ENCODE assay signal across 13 cellular contexts in genomic region chr12:78584695-78585094, GRCh38.
DNase-seq lines count a peak whose midpoint lies in the region; ATAC-seq and TF ChIP-seq lines count a peak whose summit lies in the region.
"Had no signal": no experiment of that assay in that cellular context is flagged by ENCODE, and none has a peak within 500 bp of the region (broad histone marks: within the 10 kb centered on the region; RNA-seq: fewer than 3 reads in every experiment).

No MANE protein-coding gene starts in this region.

- no peaks in the 10 kb centered on the region for H3K9me2 ChIP-seq in OCI-LY1 (ENCODE audit: low read depth, low read length)

- no peak overlapping the region for H3K9ac ChIP-seq in OCI-LY1 (ENCODE audit: low read length)

- peak; percentile 18; the same call in 1 of the 3 replicates for TF ChIP-seq CTCF in GM12872 (IDR thresholded peaks at IDR 0.05; ENCODE audit: insufficient read depth, low read depth, low read length)
- peak; percentile 37; the same call in 1 of the 2 replicates for TF ChIP-seq CTCF in OCI-LY1 (IDR thresholded peaks at IDR 0.05; ENCODE audit: low read length)
- TF ChIP-seq CTCF in fibroblast of mammary gland (conservative IDR thresholded peaks at IDR 0.05; ENCODE audit: control insufficient read depth, insufficient read depth, low read depth, low read length) = peak; percentile 40
- no peak for TF ChIP-seq CTCF in natural killer cell (IDR thresholded peaks at IDR 0.05)
- TF ChIP-seq CTCF in heart left ventricle (IDR thresholded peaks at IDR 0.05) = no peak

- 24 to 40% (median 32%) methylated on average over 1 of the region's 1 CpG for WGBS in heart left ventricle, 4 donors

- peaks cover 14 to 24% of the 10 kb centered on the region in 2 donors for H3K9me3 Mint-ChIP-seq in natural killer cell

- intact Hi-C loops in natural killer cell (cut with micrococcal nuclease) (no loop called here), heart left ventricle (cut with DNase I) (no loop called here)

- no peaks in the 10 kb centered on the region; the same call in 1 of the 2 replicates for H3K9me3 ChIP-seq in OCI-LY1 (ENCODE audit: low read length)
- H3K9me3 ChIP-seq in heart left ventricle = peaks cover 0 to 32% (median 20%) of the 10 kb centered on the region in 12 donors

- in situ Hi-C loops in ACHN (cut with HindIII; ENCODE audit: low pct_ligation_motif_present, low pct_unique_long_range_greater_than_20kb, low sequenced_read_pairs) = no loop called here

- H3K27ac ChIP-seq in OCI-LY1 (ENCODE audit: low read depth, low read length, poor library complexity, severe bottlenecking) (no peak overlapping the region), heart left ventricle (no peak overlapping the region)

- H3K27me3 ChIP-seq in OCI-LY1 (ENCODE audit: insufficient read depth, low read length) (no peaks in the 10 kb centered on the region), heart left ventricle (no peaks in the 10 kb centered on the region)

- no peaks in the 10 kb centered on the region for H4K20me1 ChIP-seq in OCI-LY1 (ENCODE audit: insufficient read depth, low read length)

- no peak overlapping the region for H3K4me2 ChIP-seq in OCI-LY1 (ENCODE audit: low read length)

- no peak overlapping the region for H3K27ac Mint-ChIP-seq in natural killer cell
- H3K27ac Mint-ChIP-seq: activated CD8-positive, alpha-beta T cell treated with anti-CD3 and anti-CD28 coated beads, Interleukin-2, amount 10 ng/mL, durations not matched to agents 7 days and 5 days had no signal

- no peak overlapping the region for H3K4me3 Mint-ChIP-seq in natural killer cell
- H3K4me3 Mint-ChIP-seq: activated CD8-positive, alpha-beta T cell treated with anti-CD3 and anti-CD28 coated beads, Interleukin-2, amount 10 ng/mL, durations not matched to agents 7 days and 5 days; central memory CD8-positive, alpha-beta T cell had no signal

- H3K4me3 ChIP-seq in OCI-LY1 (ENCODE audit: low read depth, low read length, poor library complexity, severe bottlenecking) = no peak overlapping the region
- H3K4me3 ChIP-seq in fibroblast of mammary gland (ENCODE audit: control insufficient read depth, low read depth, low read length) = no peak overlapping the region
- no peak overlapping the region for H3K4me3 ChIP-seq in heart left ventricle

- H3K4me1 ChIP-seq in OCI-LY1 (ENCODE audit: insufficient read depth, low read length, severe bottlenecking) (no peaks in the 10 kb centered on the region), heart left ventricle (no peaks in the 10 kb centered on the region)

- H3K4me1 Mint-ChIP-seq in natural killer cell = no peaks in the 10 kb centered on the region
- H3K4me1 Mint-ChIP-seq: central memory CD8-positive, alpha-beta T cell had no signal

- no peaks in the 10 kb centered on the region for H3K27me3 Mint-ChIP-seq in natural killer cell (ENCODE audit: low read depth in 2 of 2)
- H3K27me3 Mint-ChIP-seq: central memory CD8-positive, alpha-beta T cell had no signal

- peaks cover 11% of the 10 kb centered on the region for H3K36me3 Mint-ChIP-seq in natural killer cell

- DNase-seq in ACHN (peak; percentile 65), fibroblast of mammary gland (ENCODE audit: low read depth) (peak; percentile 45), natural killer cell (no peak), heart left ventricle (no peak), NCI-H1436 (lab: John Stamatoyannopoulos, UW) (no peak)
- DNase-seq: activated CD8-positive, alpha-beta T cell treated with anti-CD3 and anti-CD28 coated beads, Interleukin-2, amount 10 ng/mL, durations not matched to agents 7 days and 5 days; NK-92 treated with Interleukin-12 subunit alpha and Interleukin-12 subunit beta, amount 100 ng/mL, for 24 hours; right cardiac atrium; stimulated activated naive CD4-positive, alpha-beta T cell had no signal

- no peaks in the 10 kb centered on the region for H3K79me2 ChIP-seq in OCI-LY1 (ENCODE audit: insufficient read depth, low read length)

- H3K36me3 ChIP-seq in OCI-LY1 (ENCODE audit: insufficient read depth, low read length) = no peaks in the 10 kb centered on the region
- no peaks in the 10 kb centered on the region for H3K36me3 ChIP-seq in heart left ventricle

- TF ChIP-seq POLR2A in heart left ventricle (IDR thresholded peaks at IDR 0.05) = no peak

- ATAC-seq in natural killer cell = no peak
- ATAC-seq in HG03135 (IDR thresholded peaks at IDR 0.05; ENCODE audit: unreplicated experiment) = no peak
- ATAC-seq in heart left ventricle = no peak
- ATAC-seq: activated CD8-positive, alpha-beta T cell treated with anti-CD3 and anti-CD28 coated beads, Interleukin-2, amount 10 ng/mL, durations not matched to agents 7 days and 5 days; right cardiac atrium had no signal

- no peaks in the 10 kb centered on the region for H3F3A ChIP-seq in OCI-LY1 (ENCODE audit: insufficient read depth, low read length)

- H2AFZ ChIP-seq in OCI-LY1 (ENCODE audit: low read length) = no peak overlapping the region

Comparison
In these comparisons a context has a peak if more than half of its experiments do, and no peak if none do; other contexts are left out.
1. DNase-seq: peak in ACHN (single experiment) and fibroblast of mammary gland (single experiment); none in natural killer cell (single experiment), heart left ventricle (0 of 5) and NCI-H1436 (single experiment).
2. CTCF ChIP-seq: peak in GM12872 (single experiment), OCI-LY1 (single experiment) and fibroblast of mammary gland (single experiment); none in natural killer cell (single experiment) and heart left ventricle (0 of 12).